13 cellular contexts compared by ENCODE assay signal in genomic region chr10:99945286-99945685, GRCh38.
DNase-seq lines count a peak whose midpoint lies in the region; ATAC-seq, FAIRE-seq and TF ChIP-seq lines count a peak whose summit lies in the region.
"Had no signal": no experiment of that assay in that cellular context is flagged by ENCODE, and none has a peak within 500 bp of the region (broad histone marks: within the 10 kb centered on the region; RNA-seq: fewer than 3 reads in every experiment).

No MANE protein-coding gene starts in this region.

- no peak for TF ChIP-seq EP300 in stomach (IDR thresholded peaks at IDR 0.05)

- peaks cover 100% of the 10 kb centered on the region for H3K79me2 ChIP-seq in GM23248 (ENCODE audit: insufficient read depth)

- DNase-seq in GM23248 (peak; percentile 91), bronchial epithelial cell (ENCODE audit: low read depth) (peak; percentile 83), iris pigment epithelial cell (ENCODE audit: low read depth) (peak; percentile 93), stomach (peak; percentile 55), germinal center (ENCODE audit: low spot score) (no peak), NCI-H2171 treated with DMSO at 0.1 percent for 48 hours (lab: John Stamatoyannopoulos, UW) (no peak), NCI-H1436 (lab: John Stamatoyannopoulos, UW) (no peak)
- DNase-seq: GDM1; Kasumi-1; midbrain; stimulated activated CD4-positive, alpha-beta T cell treated with anti-CD3 and anti-CD28 coated beads, Interleukin-2, amount 100 ng/mL, for 48 hours had no signal

- H3K27me3 ChIP-seq in GM23248 (replicated peaks; ENCODE audit: insufficient read depth) (no peaks in the 10 kb centered on the region), bronchial epithelial cell (ENCODE audit: control insufficient read depth, insufficient read depth, low read length) (no peaks in the 10 kb centered on the region), stomach (no peaks in the 10 kb centered on the region)

- peak overlapping the region; percentile 34 for H3K4me2 ChIP-seq in GM23248 (ENCODE audit: unreplicated experiment)

- WGBS in GM23248 (ENCODE audit: low coverage in 1 of 2, low lambda C conversion rate in 2 of 2, missing lambda C conversion rate in 2 of 2), 2 experiments: 12 to 19% methylated on average over 4 of the region's 4 CpGs
- WGBS in stomach, 5 donors: 24 to 37% (median 32%) methylated on average over 4 of the region's 4 CpGs

- in situ Hi-C loops in GM23248 (cut with MboI): no loop called here

- FAIRE-seq in bronchial epithelial cell (lab: Jason Lieb, UNC): no peak
- FAIRE-seq: TTC549 had no signal

- no peak for TF ChIP-seq POLR2A in stomach (IDR thresholded peaks at IDR 0.05)

- H4K20me1 ChIP-seq in GM23248 (ENCODE audit: insufficient read depth): peaks cover 8% of the 10 kb centered on the region; the same call in 1 of the 2 replicates

- H3K4me1 ChIP-seq in GM23248 (ENCODE audit: insufficient read depth) (peaks cover 45% of the 10 kb centered on the region), stomach (peaks cover 13 to 38% (median 19%) of the 10 kb centered on the region in 4 donors)

- no peak overlapping the region for H2AFZ ChIP-seq in GM23248

- H3K9me3 ChIP-seq in GM23248 (ENCODE audit: low read depth): no peaks in the 10 kb centered on the region
- no peaks in the 10 kb centered on the region for H3K9me3 ChIP-seq in stomach

- intact Hi-C loops in stomach (cut with DNase I; ENCODE audit: low total_unique reads): no loop called here

- H3K9me2 ChIP-seq in GM23248 (ENCODE audit: insufficient read depth): no peaks in the 10 kb centered on the region

- peak overlapping the region; percentile 53 for H3K9ac ChIP-seq in GM23248

- no peak for ATAC-seq in GM18909 (IDR thresholded peaks at IDR 0.05; ENCODE audit: poor library complexity, unreplicated experiment)

- H3F3A ChIP-seq in GM23248 (ENCODE audit: insufficient read depth): peaks cover 42% of the 10 kb centered on the region

- H3K4me3 ChIP-seq in GM23248: no peak overlapping the region
- no peak overlapping the region for H3K4me3 ChIP-seq in bronchial epithelial cell (ENCODE audit: low read depth, low read length)
- H3K4me3 ChIP-seq in stomach: no peak overlapping the region

- H3K36me3 ChIP-seq in GM23248 (ENCODE audit: low read depth) (0 out of 2 replicates have a peak, but pooled peaks cover 6% of the 10 kb centered on the region), bronchial epithelial cell (ENCODE audit: control insufficient read depth, insufficient read depth, low read length) (no peaks in the 10 kb centered on the region), stomach (peaks cover 0 to 5% (median 0%) of the 10 kb centered on the region in 4 donors)

- H3K27ac ChIP-seq in GM23248 (peak overlapping the region; percentile 88), stomach (peak overlapping the region in 4 of 5 donors; percentile 29 to 53 (median 40))

- TF ChIP-seq CTCF in bronchial epithelial cell (IDR thresholded peaks at IDR 0.05; ENCODE audit: insufficient read depth, low read length, severe bottlenecking): no peak
- TF ChIP-seq CTCF in stomach (IDR thresholded peaks at IDR 0.05): no peak

Comparison
In these comparisons a context has a peak if more than half of its experiments do, and no peak if none do; other contexts are left out.
1. DNase-seq: peak in GM23248 (single experiment), bronchial epithelial cell (single experiment), iris pigment epithelial cell (single experiment) and stomach (single experiment); none in germinal center (single experiment), NCI-H2171 treated with DMSO at 0.1 percent for 48 hours (single experiment) and NCI-H1436 (single experiment).